In the genomic region with DNA sequence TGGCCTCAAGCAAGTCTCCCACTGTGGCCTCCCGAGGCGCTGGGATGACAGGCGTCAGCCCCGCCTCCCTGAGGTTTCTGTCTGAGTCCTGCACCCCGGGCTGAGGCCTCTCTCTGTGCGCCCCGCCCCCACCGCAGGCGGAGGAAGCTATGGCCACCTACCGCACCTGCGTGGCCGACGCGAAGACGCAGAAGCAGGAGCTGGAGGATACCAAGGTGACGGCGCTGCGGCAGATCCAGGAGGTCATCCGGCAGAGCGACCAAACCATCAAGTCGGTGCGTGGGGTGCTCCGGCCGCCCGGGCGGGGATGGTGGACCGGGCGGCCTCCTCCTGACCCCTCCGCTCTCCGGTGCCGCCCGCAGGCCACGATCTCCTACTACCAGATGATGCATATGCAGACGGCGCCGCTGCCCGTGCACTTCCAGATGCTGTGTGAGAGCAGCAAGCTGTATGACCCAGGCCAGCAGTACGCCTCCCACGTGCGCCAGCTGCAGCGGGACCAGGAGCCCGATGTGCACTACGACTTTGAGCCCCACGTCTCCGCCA, we compare ENCODE assay signal across 9 cellular contexts. TPM values are rescaled to one million over a fixed set of nuclear protein-coding genes. Genes with fewer than 3 reads are reported as not detected.
DNase-seq lines count a peak whose midpoint lies in the region; ATAC-seq and TF ChIP-seq lines count a peak whose summit lies in the region.
"Had no signal": no experiment of that assay in that cellular context is flagged by ENCODE, and none has a peak within 500 bp of the region (broad histone marks: within the 10 kb centered on the region; RNA-seq: fewer than 3 reads in every experiment).

No MANE protein-coding gene starts in this region.

- no peaks in the 10 kb centered on the region for H3K27me3 ChIP-seq in H9 (ENCODE audit: insufficient read depth, low read length)

- no peak overlapping the region for H3K56ac ChIP-seq in H9 (ENCODE audit: insufficient read length, low read depth, low read length)

- no peaks in the 10 kb centered on the region for H4K20me1 ChIP-seq in H9 (ENCODE audit: control insufficient read depth, insufficient read depth, insufficient read length)

- no peaks in the 10 kb centered on the region for H3K79me2 ChIP-seq in H9 (ENCODE audit: insufficient read depth, low read length)

- no peak overlapping the region for H4K8ac ChIP-seq in H9 (replicated peaks; ENCODE audit: insufficient read length, low read depth, low read length)

- H2BK15ac ChIP-seq in H9 (ENCODE audit: low read depth, low read length): no peak overlapping the region

- H2BK12ac ChIP-seq in H9 (ENCODE audit: insufficient read length, low read depth, low read length): no peak overlapping the region

- no peak overlapping the region for H4K91ac ChIP-seq in H9 (ENCODE audit: insufficient read length, low read depth, low read length)

- no peak overlapping the region for H3K14ac ChIP-seq in H9 (ENCODE audit: insufficient read depth, low read length)

- H3K27ac Mint-ChIP-seq in H9: no peak overlapping the region; a peak in 1 of 7 replicates
- peak overlapping the region; percentile 97 for H3K27ac Mint-ChIP-seq in T-helper 17 cell
- H3K27ac Mint-ChIP-seq in activated naive CD8-positive, alpha-beta T cell: peak overlapping the region; percentile 88

- H3K27me3 Mint-ChIP-seq in H9 (ENCODE audit: low read depth) (peaks cover 1% of the 10 kb centered on the region), T-helper 17 cell (no peaks in the 10 kb centered on the region)
- no peaks in the 10 kb centered on the region for H3K27me3 Mint-ChIP-seq in activated naive CD8-positive, alpha-beta T cell

- H3K4me1 Mint-ChIP-seq in H9 (peaks cover 3 to 9% of the 10 kb centered on the region in 2 experiments; a peak in 2 of 4 replicates), T-helper 17 cell (peaks cover 43% of the 10 kb centered on the region)
- H3K4me1 Mint-ChIP-seq in activated naive CD8-positive, alpha-beta T cell (ENCODE audit: low read depth): peaks cover 41% of the 10 kb centered on the region

- no peak overlapping the region for H3K9ac ChIP-seq in H9 (ENCODE audit: extremely low read depth, insufficient read length, low read length)

- WGBS in H9 (ENCODE audit: extremely low coverage, insufficient read length, low lambda C conversion rate): no CpG with 5 or more reads among the region's 45 CpGs

- H2BK20ac ChIP-seq in H9 (ENCODE audit: low read depth, low read length, poor library complexity, severe bottlenecking): no peak overlapping the region

- no peak overlapping the region for H3K18ac ChIP-seq in H9 (ENCODE audit: insufficient read length, low read depth, low read length)

- no peak overlapping the region for H2BK5ac ChIP-seq in H9 (ENCODE audit: insufficient read length, low read length)

- H3K4me1 ChIP-seq in H9 (ENCODE audit: insufficient read depth, low read length): no peaks in the 10 kb centered on the region

- no peak; the same call in 2 of the 3 replicates for TF ChIP-seq CTCF in H9 (conservative IDR thresholded peaks at IDR 0.05)

- H3K79me1 ChIP-seq in H9 (ENCODE audit: insufficient read depth, low read depth, low read length, poor library complexity, severe bottlenecking): no peaks in the 10 kb centered on the region

- no peak overlapping the region for H4K5ac ChIP-seq in H9 (ENCODE audit: insufficient read length, low read depth, low read length)

- H3T11ph ChIP-seq in H9 (ENCODE audit: low read length): no peak overlapping the region

- H3K4me3 Mint-ChIP-seq in H9 (no peak overlapping the region), T-helper 17 cell (peak overlapping the region; percentile 92)
- peak overlapping the region; percentile 42 for H3K4me3 Mint-ChIP-seq in activated naive CD8-positive, alpha-beta T cell

- H3K23ac ChIP-seq in H9 (ENCODE audit: insufficient read length, low read depth, low read length): no peak overlapping the region

- no peaks in the 10 kb centered on the region for H3K23me2 ChIP-seq in H9 (ENCODE audit: insufficient read length, low read depth, low read length, poor library complexity, severe bottlenecking)

- H2AK5ac ChIP-seq in H9 (ENCODE audit: insufficient read length, low read length): no peak overlapping the region

- no peak overlapping the region for H3K4me2 ChIP-seq in H9 (ENCODE audit: insufficient read depth, insufficient read length, low read length)

- DNase-seq in H9 (peak; percentile 59), T-helper 17 cell (no peak), SKM-1 (lab: John Stamatoyannopoulos, UW; ENCODE audit: unreplicated experiment) (no peak), NAMALWA (ENCODE audit: low spot score) (no peak), COLO829 (ENCODE audit: low spot score) (no peak), GF-D8 (lab: John Stamatoyannopoulos, UW) (no peak)
- DNase-seq in stimulated activated CD4-positive, alpha-beta T cell treated with anti-CD3 and anti-CD28 coated beads, Interleukin-1b, Interleukin-23, amount 100 ng/mL, for 48 hours: peak; percentile 89
- DNase-seq: NCI-H2107 had no signal

- no peak for ATAC-seq in T-helper 17 cell

- no peaks in the 10 kb centered on the region for H3K9me3 Mint-ChIP-seq in H9
- no peaks in the 10 kb centered on the region for H3K9me3 Mint-ChIP-seq in activated naive CD8-positive, alpha-beta T cell (ENCODE audit: low read depth)

- H3K27ac ChIP-seq in H9 (ENCODE audit: insufficient read length, low read depth, low read length): no peak overlapping the region

- H3K9me3 ChIP-seq in H9 (ENCODE audit: control insufficient read depth, low read depth, low read length): no peaks in the 10 kb centered on the region
- no peaks in the 10 kb centered on the region for H3K9me3 ChIP-seq in T-helper 17 cell (ENCODE audit: control insufficient read depth, low read length, poor library complexity, severe bottlenecking)

- H2BK120ac ChIP-seq in H9 (ENCODE audit: low read depth, low read length, poor library complexity, severe bottlenecking): no peak overlapping the region

- H3K36me3 Mint-ChIP-seq in H9 (ENCODE audit: insufficient read depth in 1 of 3, low read depth in 3 of 3) (peaks cover 14 to 46% (median 41%) of the 10 kb centered on the region in 3 experiments), T-helper 17 cell (ENCODE audit: low read depth) (peaks cover 2% of the 10 kb centered on the region)
- no peaks in the 10 kb centered on the region for H3K36me3 Mint-ChIP-seq in activated naive CD8-positive, alpha-beta T cell

- H3K4ac ChIP-seq in H9 (ENCODE audit: low read depth, low read length): no peak overlapping the region

- H2AFZ ChIP-seq in H9 (ENCODE audit: low read length): no peak overlapping the region

RNA-seq across cellular contexts. Expression of a gene that starts 12.7 kb away (rescaled TPM):
- total RNA-seq in H9 (2021): 35.0 and 39.8 TPM in 2 replicates
- 100 to 1,000 TPM; 603 to 646 TPM for total RNA-seq in T-helper 17 cell

RNA-seq across cellular contexts. Expression of a gene that starts 15.5 kb away (rescaled TPM):
- total RNA-seq in H9 (2021) (261 and 272 TPM in 2 replicates), T-helper 17 cell (10 to 100 TPM; 63.8 to 81.4 TPM)

RNA-seq across cellular contexts. Expression of a gene that starts 24.2 kb away (rescaled TPM):
- 355 and 363 TPM in 2 replicates for total RNA-seq in H9 (2021)
- 100 to 1,000 TPM; 184 to 187 TPM for total RNA-seq in T-helper 17 cell

RNA-seq across cellular contexts. Expression of a gene that starts 39.7 kb away (rescaled TPM):
- 28.3 and 34.6 TPM in 2 replicates for total RNA-seq in H9 (2021)
- total RNA-seq in T-helper 17 cell: 100 to 1,000 TPM; 107 to 112 TPM

RNA-seq across cellular contexts. Expression of a gene that starts 53.2 kb away (rescaled TPM):
- 524 and 529 TPM in 2 replicates for total RNA-seq in H9 (2021)
- total RNA-seq in T-helper 17 cell: 100 to 1,000 TPM; 263 to 301 TPM

Comparison
In these comparisons a context has a peak if more than half of its experiments do, and no peak if none do; other contexts are left out.
1. DNase-seq: peak in H9 (single experiment) and stimulated activated CD4-positive, alpha-beta T cell treated with anti-CD3 and anti-CD28 coated beads, Interleukin-1b, Interleukin-23, amount 100 ng/mL, for 48 hours (single experiment); none in T-helper 17 cell (0 of 3), SKM-1 (single experiment), NAMALWA (single experiment), COLO829 (single experiment) and GF-D8 (single experiment).
2. H3K27ac Mint-ChIP-seq: peak in T-helper 17 cell (single experiment) and activated naive CD8-positive, alpha-beta T cell (single experiment); none in H9 (0 of 3).
3. H3K4me3 Mint-ChIP-seq: peak in T-helper 17 cell (single experiment) and activated naive CD8-positive, alpha-beta T cell (single experiment); none in H9 (0 of 2).
4. RNA of a gene that starts 12.7 kb away (total RNA-seq): 603 to 646 TPM in T-helper 17 cell; 35.0 to 39.8 TPM in H9; every median in the first group is over 10 times any median in the second.